Comparison of ENCODE assay signal across 20 cellular contexts in the genomic region with DNA sequence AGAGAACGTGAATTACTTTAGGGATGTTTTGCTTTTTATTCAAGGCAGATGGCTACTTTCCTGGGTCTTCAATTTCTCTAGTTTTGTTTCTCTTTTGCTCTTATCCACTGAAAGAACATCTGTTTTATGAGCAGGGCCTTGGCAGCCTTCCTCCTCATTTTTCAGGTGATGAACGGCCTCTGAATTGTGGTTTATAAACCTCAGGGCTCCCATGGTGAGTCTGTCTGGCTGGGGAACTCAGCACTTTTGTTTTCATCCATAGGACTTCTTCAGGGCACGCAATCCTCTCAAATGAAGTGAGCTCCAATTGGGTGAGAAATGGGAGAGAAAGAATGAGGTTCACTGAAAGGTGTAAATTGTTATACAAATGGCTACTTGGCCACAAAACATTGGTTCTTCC.
DNase-seq lines count a peak whose midpoint lies in the region; ATAC-seq and TF ChIP-seq lines count a peak whose summit lies in the region.
"Had no signal": no experiment of that assay in that cellular context is flagged by ENCODE, and none has a peak within 500 bp of the region (broad histone marks: within the 10 kb centered on the region; RNA-seq: fewer than 3 reads in every experiment).

No MANE protein-coding gene starts in this region.

- no peaks in the 10 kb centered on the region for H4K20me1 ChIP-seq in Karpas-422 (ENCODE audit: insufficient read depth, low read depth, low read length)
- H4K20me1 ChIP-seq in PC-9 (ENCODE audit: insufficient read depth), result no peaks in the 10 kb centered on the region

- intact Hi-C loops in PC-9 (cut with micrococcal nuclease; ENCODE audit: unreplicated experiment), result no loop called here

- H3K9me3 ChIP-seq in Karpas-422 (ENCODE audit: low read length) (no peaks in the 10 kb centered on the region), PC-9 (ENCODE audit: insufficient read depth, low read depth) (peaks cover 4% of the 10 kb centered on the region; the same call in 1 of the 2 replicates)
- H3K9me3 ChIP-seq: MG63 had no signal

- DNase-seq in H4 (ENCODE audit: low spot score) (peak; percentile 37), Karpas-422 (peak; percentile 14), astrocyte of the cerebellum (ENCODE audit: low read depth) (peak; percentile 53), neural crest cell (ENCODE audit: low read depth, low spot score) (no peak), immature natural killer cell (no peak), PC-9 (no peak)
- DNase-seq in naive thymus-derived CD8-positive, alpha-beta T cell, result no peak
- DNase-seq: CD4-positive, CD25-positive, alpha-beta regulatory T cell; GDM1; IMR-90; MG63; NCI-H1092 treated with DMSO at 0.1 percent for 48 hours; NCI-H146; NCI-H2029 treated with DMSO at 0.1 percent for 48 hours; NCI-H2227 treated with DMSO at 0.1 percent for 48 hours; NCI-H510A; SIG-M5 had no signal

- H3K4me1 Mint-ChIP-seq in neural crest cell, result no peaks in the 10 kb centered on the region
- no peaks in the 10 kb centered on the region for H3K4me1 Mint-ChIP-seq in immature natural killer cell
- H3K4me1 Mint-ChIP-seq in naive thymus-derived CD8-positive, alpha-beta T cell, result no peaks in the 10 kb centered on the region
- H3K4me1 Mint-ChIP-seq: CD4-positive, CD25-positive, alpha-beta regulatory T cell; GM23338 had no signal

- no TSS peak for BruUV-seq in PC-9 (replicated peaks; lab: Mats Ljungman, UMichigan)

- H3K36me3 Mint-ChIP-seq in neural crest cell (ENCODE audit: low read depth) (no peaks in the 10 kb centered on the region), immature natural killer cell (no peaks in the 10 kb centered on the region)
- H3K36me3 Mint-ChIP-seq in naive thymus-derived CD8-positive, alpha-beta T cell, result no peaks in the 10 kb centered on the region
- H3K36me3 Mint-ChIP-seq: CD4-positive, CD25-positive, alpha-beta regulatory T cell had no signal

- no peaks in the 10 kb centered on the region for H3F3A ChIP-seq in PC-9 (ENCODE audit: insufficient read depth, low read depth)

- H3K9me2 ChIP-seq in Karpas-422 (replicated peaks; ENCODE audit: insufficient read depth, low read length) (no peaks in the 10 kb centered on the region), PC-9 (ENCODE audit: insufficient read depth) (no peaks in the 10 kb centered on the region)

- peaks cover 8% of the 10 kb centered on the region for H3K27me3 Mint-ChIP-seq in neural crest cell (ENCODE audit: low read depth)
- H3K27me3 Mint-ChIP-seq in immature natural killer cell (ENCODE audit: low read depth in 3 of 3), result peaks cover 0 to 3% (median 0%) of the 10 kb centered on the region in 3 donors
- H3K27me3 Mint-ChIP-seq in naive thymus-derived CD8-positive, alpha-beta T cell, result peaks cover 0 to 11% (median 1%) of the 10 kb centered on the region in 5 donors
- H3K27me3 Mint-ChIP-seq: CD4-positive, CD25-positive, alpha-beta regulatory T cell had no signal

- H3K9ac ChIP-seq in Karpas-422 (ENCODE audit: low read length), result no peak overlapping the region

- H3K36me3 ChIP-seq in Karpas-422 (ENCODE audit: insufficient read depth, low read length) (no peaks in the 10 kb centered on the region), PC-9 (ENCODE audit: low read depth) (no peaks in the 10 kb centered on the region)
- H3K36me3 ChIP-seq: MG63 had no signal

- H2AFZ ChIP-seq in Karpas-422 (ENCODE audit: low read length) (no peak overlapping the region), PC-9 (no peak overlapping the region)
- H2AFZ ChIP-seq: GM23338 had no signal

- CTCF ChIA-PET in PC-9 (lab: Charles Lee), result no interaction called here

- no peaks in the 10 kb centered on the region for H3K79me2 ChIP-seq in Karpas-422 (ENCODE audit: low read length)
- no peaks in the 10 kb centered on the region for H3K79me2 ChIP-seq in PC-9 (ENCODE audit: low read depth)

- H3K9me3 Mint-ChIP-seq in neural crest cell (peaks cover 7% of the 10 kb centered on the region), immature natural killer cell (peaks cover 0 to 15% (median 3%) of the 10 kb centered on the region in 6 donors)
- peaks cover 1 to 12% (median 5%) of the 10 kb centered on the region in 9 donors for H3K9me3 Mint-ChIP-seq in naive thymus-derived CD8-positive, alpha-beta T cell

- no peaks in the 10 kb centered on the region for H3K27me3 ChIP-seq in Karpas-422 (ENCODE audit: low read length)
- H3K27me3 ChIP-seq in PC-9 (ENCODE audit: insufficient read depth, low read depth), result peaks cover 56% of the 10 kb centered on the region
- H3K27me3 ChIP-seq: MG63 had no signal

- H3K4me3 Mint-ChIP-seq in neural crest cell, result no peak overlapping the region
- no peak overlapping the region for H3K4me3 Mint-ChIP-seq in immature natural killer cell
- no peak overlapping the region for H3K4me3 Mint-ChIP-seq in naive thymus-derived CD8-positive, alpha-beta T cell
- H3K4me3 Mint-ChIP-seq: GM23338 had no signal

- H3K4me1 ChIP-seq in Karpas-422 (ENCODE audit: low read length), result no peaks in the 10 kb centered on the region
- H3K4me1 ChIP-seq in PC-9 (replicated peaks; ENCODE audit: insufficient read depth), result no peaks in the 10 kb centered on the region

- H3K27ac ChIP-seq in Karpas-422 (ENCODE audit: low read length), result no peak overlapping the region
- no peak overlapping the region for H3K27ac ChIP-seq in PC-9

- H3K4me3 ChIP-seq in Karpas-422 (ENCODE audit: low read length) (no peak overlapping the region), astrocyte of the cerebellum (ENCODE audit: low read depth, low read length) (no peak overlapping the region), PC-9 (no peak overlapping the region)
- H3K4me3 ChIP-seq: GM23338, MG63 had no signal

- ATAC-seq in naive thymus-derived CD8-positive, alpha-beta T cell, result no peak
- ATAC-seq: GM23338, HCT116, SK-N-SH treated with all-trans-retinoic acid at 6 μM for 48 hours had no signal

- H3K4me2 ChIP-seq in Karpas-422 (ENCODE audit: low read depth, low read length, poor library complexity, severe bottlenecking), result no peak overlapping the region
- H3K4me2 ChIP-seq in PC-9, result no peak overlapping the region
- H3K4me2 ChIP-seq: GM23338 had no signal

- H3K27ac Mint-ChIP-seq in neural crest cell (ENCODE audit: unreplicated experiment), result peak overlapping the region; percentile 71
- no peak overlapping the region for H3K27ac Mint-ChIP-seq in immature natural killer cell
- no peak overlapping the region for H3K27ac Mint-ChIP-seq in naive thymus-derived CD8-positive, alpha-beta T cell
- H3K27ac Mint-ChIP-seq: CD4-positive, CD25-positive, alpha-beta regulatory T cell; GM23338 had no signal

- TF ChIP-seq CTCF in astrocyte of the cerebellum (IDR thresholded peaks at IDR 0.05; ENCODE audit: low read depth, low read length, missing control alignments) (no peak), neural crest cell (conservative IDR thresholded peaks at IDR 0.05) (no peak), PC-9 (conservative IDR thresholded peaks at IDR 0.05) (no peak)

- in situ Hi-C loops in astrocyte of the cerebellum (cut with HindIII; ENCODE audit: low sequenced_read_pairs), result no loop called here

- POLR2A ChIA-PET in PC-9 (lab: Charles Lee; ENCODE audit: unreplicated experiment), result no interaction called here
- POLR2A ChIA-PET in naive thymus-derived CD8-positive, alpha-beta T cell (lab: Charles Lee), result no interaction called here

Comparison
In these comparisons a context has a peak if more than half of its experiments do, and no peak if none do; other contexts are left out.
1. DNase-seq: peak in H4 (single experiment), Karpas-422 (single experiment) and astrocyte of the cerebellum (single experiment); none in neural crest cell (single experiment), immature natural killer cell (0 of 3), PC-9 (0 of 2) and naive thymus-derived CD8-positive, alpha-beta T cell (0 of 10).